In the genomic region with DNA sequence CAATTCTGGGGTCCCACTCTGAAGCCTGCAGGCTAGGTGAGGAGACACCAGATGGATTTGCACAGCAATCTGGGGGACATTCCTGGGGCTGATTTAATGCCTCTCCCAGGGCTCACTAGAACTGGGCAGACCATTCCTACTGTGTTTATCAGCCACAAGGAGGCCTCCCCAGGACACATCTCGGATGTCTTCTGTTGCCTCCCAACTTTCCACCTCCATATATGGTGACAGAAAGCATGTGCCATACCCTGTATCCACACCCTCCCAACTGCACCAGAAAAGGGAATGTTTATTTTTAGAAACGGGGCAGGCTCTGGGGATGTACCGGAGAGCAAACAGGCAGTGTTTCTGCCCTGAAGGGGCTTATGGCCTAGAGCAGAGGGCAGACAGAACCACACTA, we compare ENCODE assay signal across 15 cellular contexts.
DNase-seq lines count a peak whose midpoint lies in the region; TF ChIP-seq lines count a peak whose summit lies in the region.
"Had no signal": no experiment of that assay in that cellular context is flagged by ENCODE, and none has a peak within 500 bp of the region (broad histone marks: within the 10 kb centered on the region; RNA-seq: fewer than 3 reads in every experiment).

No MANE protein-coding gene starts in this region.

- H4K8ac ChIP-seq in mesenchymal stem cell (ENCODE audit: low read length), result no peak overlapping the region

- no peak overlapping the region for H2BK12ac ChIP-seq in mesenchymal stem cell (ENCODE audit: low read length in 2 of 2)

- H3K27me3 Mint-ChIP-seq in brain (peaks cover 9% of the 10 kb centered on the region), progenitor cell of endocrine pancreas (peaks cover 5% of the 10 kb centered on the region)
- H3K27me3 Mint-ChIP-seq: activated naive CD8-positive, alpha-beta T cell treated with anti-CD3 and anti-CD28 coated beads, Interleukin-2, amount 50 U/mL, for 24 hours had no signal

- no peak overlapping the region for H3K23ac ChIP-seq in mesenchymal stem cell (ENCODE audit: low read length in 2 of 2)

- H2AFZ ChIP-seq in mesenchymal stem cell (ENCODE audit: low read depth, low read length), result no peak overlapping the region

- H2AK5ac ChIP-seq in mesenchymal stem cell (ENCODE audit: low read length, severe bottlenecking), result no peak overlapping the region

- TF ChIP-seq CTCF in brain (conservative IDR thresholded peaks at IDR 0.05) (no peak), transverse colon (IDR thresholded peaks at IDR 0.05) (no peak), progenitor cell of endocrine pancreas (IDR thresholded peaks at IDR 0.05; ENCODE audit: unreplicated experiment) (no peak)

- H3K4me2 ChIP-seq in mesenchymal stem cell (ENCODE audit: low read length, poor library complexity, severe bottlenecking), result no peak overlapping the region

- H3K9me3 ChIP-seq in mesenchymal stem cell (ENCODE audit: control insufficient read depth, low read length), result no peaks in the 10 kb centered on the region
- no peaks in the 10 kb centered on the region for H3K9me3 ChIP-seq in transverse colon
- H3K9me3 ChIP-seq: prostate gland had no signal

- no peaks in the 10 kb centered on the region for H3K36me3 Mint-ChIP-seq in brain
- no peaks in the 10 kb centered on the region for H3K36me3 Mint-ChIP-seq in progenitor cell of endocrine pancreas (ENCODE audit: insufficient read depth)

- H3K4me3 ChIP-seq in mesenchymal stem cell (ENCODE audit: insufficient read depth in 1 of 2, low read depth in 1 of 2, low read length in 2 of 2) (no peak overlapping the region), transverse colon (no peak overlapping the region)
- H3K4me3 ChIP-seq: prostate gland, SK-N-MC had no signal

- H2BK5ac ChIP-seq in mesenchymal stem cell (ENCODE audit: low read depth, low read length, poor library complexity, severe bottlenecking), result no peak overlapping the region

- no peak overlapping the region for H3K9ac ChIP-seq in mesenchymal stem cell (ENCODE audit: low read length)

- H4K91ac ChIP-seq in mesenchymal stem cell (ENCODE audit: low read length), result no peak overlapping the region

- no peak for TF ChIP-seq EP300 in transverse colon (IDR thresholded peaks at IDR 0.05; ENCODE audit: low read depth)

- TF ChIP-seq POLR2A in transverse colon (IDR thresholded peaks at IDR 0.05), result no peak

- no peak overlapping the region for H3K18ac ChIP-seq in mesenchymal stem cell (ENCODE audit: low read depth in 1 of 2, low read length in 2 of 2)

- no peak overlapping the region for H2BK120ac ChIP-seq in mesenchymal stem cell (ENCODE audit: low read depth, low read length)

- H3K27me3 ChIP-seq in mesenchymal stem cell (ENCODE audit: control insufficient read depth in 1 of 2, insufficient read depth in 1 of 2, low read length in 2 of 2) (peaks cover 12 to 34% of the 10 kb centered on the region in 2 experiments), transverse colon (no peaks in the 10 kb centered on the region)

- DNase-seq in HS-27A (ENCODE audit: low read depth), result peak; percentile 38
- peak; percentile 67 for DNase-seq in mesenchymal stem cell
- DNase-seq in transverse colon, result no peak
- DNase-seq in progenitor cell of endocrine pancreas (ENCODE audit: low spot score, unreplicated experiment), result no peak
- DNase-seq in activated CD4-positive, alpha-beta T cell treated with anti-CD3 and anti-CD28 coated beads, Interleukin-2, amount 50 U/mL, for 1 hour, result no peak
- DNase-seq in foreskin melanocyte, result no peak
- DNase-seq: activated CD4-positive, alpha-beta T cell treated with anti-CD3 and anti-CD28 coated beads, Interleukin-2, amount 50 U/mL, for 4 hours; activated T-cell treated with anti-CD3 and anti-CD28 coated beads, Interleukin-2, amount 50 U/mL, for 4 hours; C1 segment of cervical spinal cord; NCI-H2029 treated with DMSO at 0.1 percent for 48 hours had no signal

- H3K27ac Mint-ChIP-seq in brain (peak overlapping the region in 3 of 5 experiments; percentile 7 to 82 (median 14)), progenitor cell of endocrine pancreas (no peak overlapping the region)
- H3K27ac Mint-ChIP-seq: activated naive CD8-positive, alpha-beta T cell treated with anti-CD3 and anti-CD28 coated beads, Interleukin-2, amount 50 U/mL, for 24 hours had no signal

- WGBS in mesenchymal stem cell, result 14% methylated on average over 3 of the region's 3 CpGs
- 71% methylated on average over 3 of the region's 3 CpGs; no CpG with 5 or more reads in 1 of the 2 donors for WGBS in transverse colon (ENCODE audit: low coverage in 1 of 2), 2 donors

- no peak overlapping the region for H3K14ac ChIP-seq in mesenchymal stem cell (ENCODE audit: low read length in 2 of 2)

- no peaks in the 10 kb centered on the region for H3K79me1 ChIP-seq in mesenchymal stem cell (replicated peaks; ENCODE audit: low read length, poor library complexity, severe bottlenecking)

- H3K4me3 Mint-ChIP-seq in brain (no peak overlapping the region), progenitor cell of endocrine pancreas (ENCODE audit: low read depth) (no peak overlapping the region)
- H3K4me3 Mint-ChIP-seq: activated naive CD8-positive, alpha-beta T cell treated with anti-CD3 and anti-CD28 coated beads, Interleukin-2, amount 50 U/mL, for 24 hours; activated T-cell treated with anti-CD3 and anti-CD28 coated beads, Interleukin-2, amount 50 U/mL, for 4 hours had no signal

- H3K4me1 Mint-ChIP-seq in brain, result peaks cover 49% of the 10 kb centered on the region
- H3K4me1 Mint-ChIP-seq in progenitor cell of endocrine pancreas (ENCODE audit: low read depth), result no peaks in the 10 kb centered on the region

- H3K4ac ChIP-seq in mesenchymal stem cell (ENCODE audit: low read depth in 1 of 2, low read length in 2 of 2), result no peak overlapping the region

- H3K9me3 Mint-ChIP-seq in brain, result peaks cover 0 to 20% (median 6%) of the 10 kb centered on the region in 5 experiments
- H3K9me3 Mint-ChIP-seq in progenitor cell of endocrine pancreas (ENCODE audit: low read depth), result no peaks in the 10 kb centered on the region
- H3K9me3 Mint-ChIP-seq: activated naive CD8-positive, alpha-beta T cell treated with anti-CD3 and anti-CD28 coated beads, Interleukin-2, amount 50 U/mL, for 24 hours; activated T-cell treated with anti-CD3 and anti-CD28 coated beads, Interleukin-2, amount 50 U/mL, for 4 hours had no signal

- H3K36me3 ChIP-seq in mesenchymal stem cell (ENCODE audit: control insufficient read depth in 1 of 2, insufficient read depth in 2 of 2, low read depth in 1 of 2, low read length in 2 of 2) (no peaks in the 10 kb centered on the region), transverse colon (no peaks in the 10 kb centered on the region)
- H3K36me3 ChIP-seq: prostate gland had no signal

- H3K4me1 ChIP-seq in mesenchymal stem cell (ENCODE audit: control insufficient read depth, insufficient read depth, low read depth, low read length), result no peaks in the 10 kb centered on the region
- peaks cover 0 to 9% (median 0%) of the 10 kb centered on the region in 4 donors for H3K4me1 ChIP-seq in transverse colon
- H3K4me1 ChIP-seq: prostate gland had no signal

- H2BK15ac ChIP-seq in mesenchymal stem cell (ENCODE audit: low read depth, poor library complexity, severe bottlenecking), result no peak overlapping the region

- no peak overlapping the region for H3K27ac ChIP-seq in mesenchymal stem cell (ENCODE audit: low read length, poor library complexity, severe bottlenecking)
- H3K27ac ChIP-seq in transverse colon, result peak overlapping the region; percentile 31 to 61 (median 58)
- H3K27ac ChIP-seq: epithelial cell of prostate, prostate gland, SK-N-MC had no signal

- in situ Hi-C loops in transverse colon (cut with MboI; ENCODE audit: low pct_ligation_motif_present in 1 of 4, low pct_unique_long_range_greater_than_20kb in 1 of 4, low sequenced_read_pairs in 3 of 4), result no loop called here

- intact Hi-C loops in transverse colon (cut with DNase I; ENCODE audit: low total_unique reads), result no loop called here

Comparison
In these comparisons a context has a peak if more than half of its experiments do, and no peak if none do; other contexts are left out.
1. DNase-seq: peak in HS-27A (single experiment) and mesenchymal stem cell (single experiment); none in transverse colon (single experiment), progenitor cell of endocrine pancreas (single experiment), activated CD4-positive, alpha-beta T cell treated with anti-CD3 and anti-CD28 coated beads, Interleukin-2, amount 50 U/mL, for 1 hour (single experiment) and foreskin melanocyte (single experiment).